In the genomic region with DNA sequence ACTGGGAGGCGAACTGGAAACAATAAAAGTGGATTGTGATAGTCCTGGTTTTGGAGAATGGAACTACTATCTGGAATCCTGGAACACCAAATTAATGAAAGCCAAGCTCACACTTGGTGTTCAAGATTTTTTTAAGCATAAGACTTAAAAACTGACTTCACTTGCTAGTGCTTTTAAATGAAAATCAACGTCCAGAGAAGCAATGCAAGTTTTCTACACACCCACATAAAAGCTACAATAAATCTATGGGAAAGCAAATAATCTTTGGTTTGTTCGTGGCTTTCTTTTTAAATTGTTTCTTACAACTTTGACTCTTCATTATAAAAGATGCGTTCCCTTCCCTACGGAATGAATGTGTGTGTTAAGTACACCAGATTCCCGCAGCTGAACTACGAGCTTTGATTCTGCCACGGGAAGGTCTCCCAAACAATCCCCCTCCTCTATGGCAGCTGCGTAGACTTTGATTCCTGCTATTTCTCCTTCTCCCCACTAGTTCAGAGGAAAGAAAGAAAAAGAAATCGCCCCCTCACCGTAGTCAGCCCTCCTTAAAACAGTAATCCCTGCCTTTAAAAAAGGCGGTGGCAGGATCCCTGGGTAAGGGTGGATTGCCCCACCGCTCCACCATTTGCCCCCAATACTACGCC, we compare ENCODE assay signal across 8 cellular contexts.
DNase-seq lines count a peak whose midpoint lies in the region; ATAC-seq and TF ChIP-seq lines count a peak whose summit lies in the region.

No MANE protein-coding gene starts in this region.

- H3K27me3 Mint-ChIP-seq in T-helper 2 cell treated with Interferon-gamma antibody and Interleukin-4, amounts not matched to agents 5 μg/mL and 100 μg/mL, for 36 hours (ENCODE audit: low read depth) = peaks cover 63% of the 10 kb centered on the region
- H3K27me3 Mint-ChIP-seq in effector memory CD8-positive, alpha-beta T cell = peaks cover 23 to 54% of the 10 kb centered on the region in 2 donors

- no peak for DNase-seq in T-helper 2 cell treated with Interferon-gamma antibody and Interleukin-4, amounts not matched to agents 5 μg/mL and 100 μg/mL, for 36 hours (ENCODE audit: low spot score)
- DNase-seq in T-helper 2 cell (no peak), ascending aorta (ENCODE audit: low spot score in 2 of 2) (no peak), kidney tubule cell (ENCODE audit: low spot score) (peak; percentile 19), thoracic aorta (ENCODE audit: low spot score) (no peak), amniotic stem cell (lab: John Stamatoyannopoulos, UW) (no peak)
- DNase-seq in effector memory CD8-positive, alpha-beta T cell = no peak

- H3K4me3 ChIP-seq in ascending aorta (peak overlapping the region; percentile 77 to 78), thoracic aorta (peak overlapping the region; percentile 81)

- no peaks in the 10 kb centered on the region for H3K9me3 Mint-ChIP-seq in T-helper 2 cell treated with Interferon-gamma antibody and Interleukin-4, amounts not matched to agents 5 μg/mL and 100 μg/mL, for 36 hours
- no peaks in the 10 kb centered on the region for H3K9me3 Mint-ChIP-seq in effector memory CD8-positive, alpha-beta T cell

- H3K36me3 ChIP-seq in ascending aorta = no peaks in the 10 kb centered on the region
- no peaks in the 10 kb centered on the region for H3K36me3 ChIP-seq in thoracic aorta

- no peaks in the 10 kb centered on the region for H3K9me3 ChIP-seq in ascending aorta
- no peaks in the 10 kb centered on the region for H3K9me3 ChIP-seq in thoracic aorta

- no peak for TF ChIP-seq CTCF in ascending aorta (IDR thresholded peaks at IDR 0.05)
- no peak for TF ChIP-seq CTCF in thoracic aorta (IDR thresholded peaks at IDR 0.05)

- no peaks in the 10 kb centered on the region for H3K36me3 Mint-ChIP-seq in T-helper 2 cell treated with Interferon-gamma antibody and Interleukin-4, amounts not matched to agents 5 μg/mL and 100 μg/mL, for 36 hours (ENCODE audit: low read depth)
- H3K36me3 Mint-ChIP-seq in effector memory CD8-positive, alpha-beta T cell (ENCODE audit: insufficient read depth) = no peaks in the 10 kb centered on the region

- peak overlapping the region; percentile 22 for H3K4me3 Mint-ChIP-seq in T-helper 2 cell treated with Interferon-gamma antibody and Interleukin-4, amounts not matched to agents 5 μg/mL and 100 μg/mL, for 36 hours
- peak overlapping the region in 1 of 2 donors; percentile 57 for H3K4me3 Mint-ChIP-seq in effector memory CD8-positive, alpha-beta T cell

- no peaks in the 10 kb centered on the region for H3K4me1 Mint-ChIP-seq in T-helper 2 cell treated with Interferon-gamma antibody and Interleukin-4, amounts not matched to agents 5 μg/mL and 100 μg/mL, for 36 hours (ENCODE audit: low read depth)
- H3K4me1 Mint-ChIP-seq in effector memory CD8-positive, alpha-beta T cell (ENCODE audit: low read depth in 2 of 2) = peaks cover 2 to 6% of the 10 kb centered on the region in 2 donors

- peaks cover 0 to 4% of the 10 kb centered on the region in 2 donors for H3K4me1 ChIP-seq in ascending aorta
- peaks cover 0 to 36% of the 10 kb centered on the region in 2 donors for H3K4me1 ChIP-seq in thoracic aorta (ENCODE audit: control insufficient read depth in 1 of 2, low read depth in 2 of 2)

- no peak for ATAC-seq in thoracic aorta (ENCODE audit: insufficient number of reproducible peaks, low FRiP score, low read depth)
- ATAC-seq in effector memory CD8-positive, alpha-beta T cell (replicated peaks) = no peak
- ATAC-seq in GM21360 (IDR thresholded peaks at IDR 0.05; ENCODE audit: unreplicated experiment) = no peak

- H3K27ac Mint-ChIP-seq in T-helper 2 cell treated with Interferon-gamma antibody and Interleukin-4, amounts not matched to agents 5 μg/mL and 100 μg/mL, for 36 hours = no peak overlapping the region
- no peak overlapping the region for H3K27ac Mint-ChIP-seq in effector memory CD8-positive, alpha-beta T cell

- H3K27me3 ChIP-seq in ascending aorta (no peaks in the 10 kb centered on the region), thoracic aorta (replicated peaks; ENCODE audit: insufficient read depth) (no peaks in the 10 kb centered on the region)

- peak overlapping the region; percentile 76 to 83 for H3K27ac ChIP-seq in ascending aorta
- peak overlapping the region; percentile 57 to 86 for H3K27ac ChIP-seq in thoracic aorta

- intact Hi-C loops in ascending aorta (cut with DNase I) = loop anchor here (1.0 to 5.0 kb wide), 3 partner anchors 73 to 140 kb away; no protein-coding TSS in a partner anchor
